ENCODE assay signal across 8 cellular contexts in the genomic region with DNA sequence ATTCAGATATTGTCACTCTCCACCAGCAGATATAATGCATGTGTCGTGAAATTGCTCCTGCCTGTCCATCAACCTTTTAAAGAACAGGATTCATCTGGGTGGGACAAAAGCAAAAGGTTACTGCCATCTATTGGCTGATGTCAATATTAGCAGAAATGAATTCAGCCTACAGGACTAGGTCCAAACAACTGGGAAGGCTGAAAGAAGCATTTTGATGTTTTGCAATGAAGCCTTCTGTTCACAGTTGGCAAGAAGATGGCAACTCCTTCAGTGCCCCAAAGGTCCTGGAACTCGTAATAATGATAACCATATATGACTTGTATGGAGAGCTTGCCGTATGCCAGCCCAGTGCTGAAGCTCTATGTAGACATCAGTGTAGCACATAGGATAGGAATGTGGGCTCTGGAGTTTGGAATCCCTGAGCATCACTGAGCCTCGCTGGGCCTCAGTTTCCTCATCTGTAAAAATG. TPM values are rescaled to one million over a fixed set of nuclear protein-coding genes. Genes with fewer than 3 reads are reported as not detected.
DNase-seq lines count a peak whose midpoint lies in the region; ATAC-seq and TF ChIP-seq lines count a peak whose summit lies in the region.

No MANE protein-coding gene starts in this region.

- H3K4me1 Mint-ChIP-seq in IgD-negative memory B cell, result peaks cover 20 to 47% (median 29%) of the 10 kb centered on the region in 3 donors
- peaks cover 11% of the 10 kb centered on the region for H3K4me1 Mint-ChIP-seq in neural progenitor cell

- H3K4me1 ChIP-seq in esophagus squamous epithelium (peaks cover 0 to 31% (median 12%) of the 10 kb centered on the region in 3 donors), neural progenitor cell (no peaks in the 10 kb centered on the region)

- H3K4me3 Mint-ChIP-seq in IgD-negative memory B cell, result peak overlapping the region in 2 of 4 donors; percentile 17 to 47
- H3K4me3 Mint-ChIP-seq in neural progenitor cell, result no peak overlapping the region

- H3K9me3 ChIP-seq in esophagus squamous epithelium, result no peaks in the 10 kb centered on the region
- no peaks in the 10 kb centered on the region for H3K9me3 ChIP-seq in neural progenitor cell (ENCODE audit: low read depth)

- TF ChIP-seq POLR2A in esophagus squamous epithelium (IDR thresholded peaks at IDR 0.05), result no peak

- H3K4me3 ChIP-seq in esophagus squamous epithelium (no peak overlapping the region), neural progenitor cell (no peak overlapping the region)

- H3K79me2 ChIP-seq in neural progenitor cell (ENCODE audit: low read depth), result no peaks in the 10 kb centered on the region

- WGBS in esophagus squamous epithelium, 2 donors, result 31 to 40% methylated on average over 4 of the region's 4 CpGs

- H4K20me1 ChIP-seq in neural progenitor cell (ENCODE audit: low read depth), result no peaks in the 10 kb centered on the region

- peak overlapping the region; percentile 5 for H2AFZ ChIP-seq in neural progenitor cell (replicated peaks)

- H3K27ac Mint-ChIP-seq in IgD-negative memory B cell (peak overlapping the region in 2 of 3 donors; percentile 16 to 57), neural progenitor cell (no peak overlapping the region)

- peak; percentile 47 for ATAC-seq in GM18907 (IDR thresholded peaks at IDR 0.05; ENCODE audit: unreplicated experiment)
- ATAC-seq in GM21717 (IDR thresholded peaks at IDR 0.05; ENCODE audit: unreplicated experiment), result no peak
- ATAC-seq in HG03469 (IDR thresholded peaks at IDR 0.05; ENCODE audit: unreplicated experiment), result no peak

- DNase-seq in CD1c-positive myeloid dendritic cell (ENCODE audit: extremely low spot score) (peak; percentile 56), SIG-M5 (lab: John Stamatoyannopoulos, UW) (peak; percentile 18), esophagus squamous epithelium (lab: John Stamatoyannopoulos, UW) (no peak), neural progenitor cell (ENCODE audit: low spot score) (peak; percentile 46)

- TF ChIP-seq CTCF in esophagus squamous epithelium (IDR thresholded peaks at IDR 0.05), result peak; percentile 28 to 63 (median 42)
- TF ChIP-seq CTCF in neural progenitor cell (IDR thresholded peaks at IDR 0.05), result peak; percentile 71

- H3K9me3 Mint-ChIP-seq in IgD-negative memory B cell (peaks cover 0 to 1% (median 0%) of the 10 kb centered on the region in 3 donors), neural progenitor cell (no peaks in the 10 kb centered on the region)

- no peak overlapping the region for H3K27ac ChIP-seq in esophagus squamous epithelium
- no peak overlapping the region for H3K27ac ChIP-seq in neural progenitor cell

- H3K27me3 ChIP-seq in esophagus squamous epithelium (no peaks in the 10 kb centered on the region), neural progenitor cell (no peaks in the 10 kb centered on the region)

- no peaks in the 10 kb centered on the region for H3K36me3 ChIP-seq in esophagus squamous epithelium
- H3K36me3 ChIP-seq in neural progenitor cell, result no peaks in the 10 kb centered on the region

- H3K27me3 Mint-ChIP-seq in IgD-negative memory B cell (peaks cover 3% of the 10 kb centered on the region), neural progenitor cell (ENCODE audit: insufficient read depth, low read depth) (peaks cover 4% of the 10 kb centered on the region)

- no peaks in the 10 kb centered on the region for H3F3A ChIP-seq in neural progenitor cell (ENCODE audit: low read depth)

- H3K36me3 Mint-ChIP-seq in IgD-negative memory B cell (no peaks in the 10 kb centered on the region), neural progenitor cell (no peaks in the 10 kb centered on the region)

- no peak overlapping the region for H3K4me2 ChIP-seq in neural progenitor cell

- intact Hi-C loops in esophagus squamous epithelium (cut with DNase I), result no loop called here

- no peak overlapping the region for H3K9ac ChIP-seq in neural progenitor cell

RNA-seq across cellular contexts. Expression of a gene that starts 7.5 kb away (rescaled TPM):
- polyA plus RNA-seq in IgD-negative memory B cell, result 1.8 TPM
- total RNA-seq in esophagus squamous epithelium (1 to 10 TPM in 3 of 4 donors, under 1 TPM in 1; 0.97 to 9.3 (median 4.4) TPM), neural progenitor cell (ENCODE audit: low replicate concordance) (not detected in 2 replicates)
